13 cellular contexts compared by ENCODE assay signal in genomic region chr9:74960548-74960947, GRCh38. TPM values are rescaled to one million over a fixed set of nuclear protein-coding genes. Genes with fewer than 3 reads are reported as not detected.
DNase-seq lines count a peak whose midpoint lies in the region; ATAC-seq lines count a peak whose summit lies in the region.
"Had no signal": no experiment of that assay in that cellular context is flagged by ENCODE, and none has a peak within 500 bp of the region (broad histone marks: within the 10 kb centered on the region; RNA-seq: fewer than 3 reads in every experiment).

No MANE protein-coding gene starts in this region.

- H3K27me3 Mint-ChIP-seq in activated T-cell treated with anti-CD3 and anti-CD28 coated beads, Interleukin-2, amount 50 U/mL, for 72 hours (ENCODE audit: low read depth), result no peaks in the 10 kb centered on the region
- no peaks in the 10 kb centered on the region for H3K27me3 Mint-ChIP-seq in activated T-cell treated with anti-CD3 and anti-CD28 coated beads, Interleukin-2, amount 50 U/mL, for 24 hours

- H3K4me3 Mint-ChIP-seq in activated T-cell treated with anti-CD3 and anti-CD28 coated beads, Interleukin-2, amount 50 U/mL, for 72 hours, result no peak overlapping the region
- no peak overlapping the region for H3K4me3 Mint-ChIP-seq in activated T-cell treated with anti-CD3 and anti-CD28 coated beads, Interleukin-2, amount 50 U/mL, for 24 hours

- no peaks in the 10 kb centered on the region for H3K4me1 Mint-ChIP-seq in activated T-cell treated with anti-CD3 and anti-CD28 coated beads, Interleukin-2, amount 50 U/mL, for 72 hours (ENCODE audit: low read depth)
- H3K4me1 Mint-ChIP-seq in activated T-cell treated with anti-CD3 and anti-CD28 coated beads, Interleukin-2, amount 50 U/mL, for 24 hours (ENCODE audit: low read depth), result no peaks in the 10 kb centered on the region

- H3K36me3 Mint-ChIP-seq in activated T-cell treated with anti-CD3 and anti-CD28 coated beads, Interleukin-2, amount 50 U/mL, for 72 hours (ENCODE audit: insufficient read depth in 2 of 2), result peaks cover 13 to 20% of the 10 kb centered on the region in 2 donors
- peaks cover 44% of the 10 kb centered on the region for H3K36me3 Mint-ChIP-seq in activated T-cell treated with anti-CD3 and anti-CD28 coated beads, Interleukin-2, amount 50 U/mL, for 24 hours (ENCODE audit: low read depth)

- peaks cover 6 to 7% of the 10 kb centered on the region in 2 donors for H3K9me3 Mint-ChIP-seq in activated T-cell treated with anti-CD3 and anti-CD28 coated beads, Interleukin-2, amount 50 U/mL, for 72 hours
- peaks cover 16% of the 10 kb centered on the region for H3K9me3 Mint-ChIP-seq in activated T-cell treated with anti-CD3 and anti-CD28 coated beads, Interleukin-2, amount 50 U/mL, for 24 hours

- no peak overlapping the region for H3K27ac Mint-ChIP-seq in activated T-cell treated with anti-CD3 and anti-CD28 coated beads, Interleukin-2, amount 50 U/mL, for 72 hours
- H3K27ac Mint-ChIP-seq in activated T-cell treated with anti-CD3 and anti-CD28 coated beads, Interleukin-2, amount 50 U/mL, for 24 hours, result no peak overlapping the region

- DNase-seq in activated T-cell treated with anti-CD3 and anti-CD28 coated beads, Interleukin-2, amount 50 U/mL, for 72 hours, result no peak
- no peak for DNase-seq in activated T-cell treated with anti-CD3 and anti-CD28 coated beads, Interleukin-2, amount 50 U/mL, for 24 hours
- peak; percentile 35 for DNase-seq in RPMI7951 (ENCODE audit: low read depth)
- DNase-seq in fibroblast of peridontal ligament (ENCODE audit: extremely low read depth), result peak; percentile 65
- peak; percentile 36 for DNase-seq in stromal cell of bone marrow (ENCODE audit: low read depth)
- DNase-seq in activated CD4-positive, CD25-positive, alpha-beta regulatory T cell treated with anti-CD3 and anti-CD28 coated beads, Interleukin-2, amount 50 U/mL, for 72 hours, result no peak
- no peak for DNase-seq in NCI-H2171 (lab: John Stamatoyannopoulos, UW)
- DNase-seq in NCI-H1105 treated with DMSO at 0.1 percent for 48 hours (lab: John Stamatoyannopoulos, UW), result no peak
- DNase-seq: gastrocnemius medialis, left lung, NCI-H524, SK-N-SH, tibial artery had no signal

- peak; percentile 39 to 78 for ATAC-seq in activated T-cell treated with anti-CD3 and anti-CD28 coated beads, Interleukin-2, amount 50 U/mL, for 72 hours (replicated peaks in 1 of 2)
- ATAC-seq: gastrocnemius medialis, left lung had no signal

RNA-seq across cellular contexts. Expression of gene C9orf40, which starts 7.8 kb away (rescaled TPM):
- total RNA-seq in activated T-cell treated with anti-CD3 and anti-CD28 coated beads, Interleukin-2, amount 50 U/mL, for 72 hours, result 10 to 100 TPM; 17.8 to 23.1 TPM
- 7.9 and 8.6 TPM in 2 replicates for total RNA-seq in RPMI7951 (2014; rRNA removed; shearing (Covaris generic))

Comparison
In these comparisons a context has a peak if more than half of its experiments do, and no peak if none do; other contexts are left out.
1. DNase-seq: peak in RPMI7951 (single experiment), fibroblast of peridontal ligament (single experiment) and stromal cell of bone marrow (single experiment); none in activated T-cell treated with anti-CD3 and anti-CD28 coated beads, Interleukin-2, amount 50 U/mL, for 72 hours (0 of 2), activated T-cell treated with anti-CD3 and anti-CD28 coated beads, Interleukin-2, amount 50 U/mL, for 24 hours (single experiment), activated CD4-positive, CD25-positive, alpha-beta regulatory T cell treated with anti-CD3 and anti-CD28 coated beads, Interleukin-2, amount 50 U/mL, for 72 hours (single experiment), NCI-H2171 (single experiment) and NCI-H1105 treated with DMSO at 0.1 percent for 48 hours (single experiment).